8 cellular contexts compared by ENCODE assay signal in the genomic region with DNA sequence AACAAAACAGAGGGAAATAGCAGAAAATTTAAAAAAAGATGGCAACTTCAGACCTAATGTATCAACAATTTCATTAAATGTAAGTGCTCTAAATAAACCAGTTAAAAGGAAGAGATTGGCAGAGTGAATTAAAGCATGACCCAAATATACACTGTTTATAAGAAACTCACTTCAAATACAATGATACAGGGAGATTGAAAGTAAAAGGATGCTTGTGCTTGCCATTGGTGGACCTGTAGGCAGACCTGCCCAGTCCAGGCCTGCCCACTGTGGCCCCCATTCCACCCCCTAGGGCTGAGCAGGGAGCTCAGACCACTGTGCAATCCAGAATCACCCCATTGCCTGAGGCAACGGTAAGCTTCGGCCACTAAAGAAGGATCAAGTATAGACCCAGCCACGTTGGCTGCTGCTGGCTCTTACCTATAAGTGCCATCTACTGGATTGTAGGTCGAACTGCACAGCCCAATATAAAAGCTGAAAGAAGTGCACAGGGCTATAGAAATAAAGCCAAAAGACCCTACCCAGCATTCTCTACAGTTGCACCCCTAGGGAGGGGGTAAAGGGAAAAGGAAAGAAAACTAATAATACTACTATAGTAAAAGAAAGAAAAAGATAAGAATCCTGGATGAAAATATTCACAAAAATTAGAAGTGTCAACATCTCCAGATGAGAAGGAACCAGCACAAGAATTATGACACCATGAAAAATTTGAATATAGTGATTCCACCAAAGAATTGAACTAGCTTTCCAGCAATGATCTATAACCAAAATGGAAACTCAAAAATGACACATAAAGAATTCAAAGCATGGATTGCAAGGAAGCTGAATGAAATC. TPM values are rescaled to one million over a fixed set of nuclear protein-coding genes. Genes with fewer than 3 reads are reported as not detected.
A peak's percentile ranks its signal among the peaks of the same experiment; 100 is the strongest.
DNase-seq lines count a peak whose midpoint lies in the region; ATAC-seq and TF ChIP-seq lines count a peak whose summit lies in the region.

No MANE protein-coding gene starts in this region.

- POLR2A ChIA-PET in activated CD4-positive, alpha-beta memory T cell treated with anti-CD3 and anti-CD28 coated beads for 36 hours (lab: Charles Lee) = no interaction called here

- intact Hi-C loops in activated CD4-positive, alpha-beta memory T cell treated with anti-CD3 and anti-CD28 coated beads for 36 hours (cut with micrococcal nuclease) = loop anchor here (1.0 to 10.0 kb wide), 5 partner anchors 82 to 725 kb away; no protein-coding TSS in a partner anchor

- no peak overlapping the region for H3K27ac Mint-ChIP-seq in activated CD4-positive, alpha-beta memory T cell treated with anti-CD3 and anti-CD28 coated beads for 36 hours
- H3K27ac Mint-ChIP-seq in natural killer cell treated with Interleukin-12 subunit alpha and Interleukin-12 subunit beta and Interleukin-15 and Interleukin-18, amount 100 ng/mL, for 72 hours = no peak overlapping the region

- no peaks in the 10 kb centered on the region for H3K36me3 Mint-ChIP-seq in activated CD4-positive, alpha-beta memory T cell treated with anti-CD3 and anti-CD28 coated beads for 36 hours
- peaks cover 5% of the 10 kb centered on the region for H3K36me3 Mint-ChIP-seq in natural killer cell treated with Interleukin-12 subunit alpha and Interleukin-12 subunit beta and Interleukin-15 and Interleukin-18, amount 100 ng/mL, for 72 hours

- TF ChIP-seq CTCF in epithelial cell of proximal tubule (conservative IDR thresholded peaks at IDR 0.05; ENCODE audit: low read depth, low read length) = peak; percentile 91

- H3K9me3 Mint-ChIP-seq in activated CD4-positive, alpha-beta memory T cell treated with anti-CD3 and anti-CD28 coated beads for 36 hours = no peaks in the 10 kb centered on the region
- H3K9me3 Mint-ChIP-seq in natural killer cell treated with Interleukin-12 subunit alpha and Interleukin-12 subunit beta and Interleukin-15 and Interleukin-18, amount 100 ng/mL, for 72 hours = no peaks in the 10 kb centered on the region

- H3K27me3 Mint-ChIP-seq in activated CD4-positive, alpha-beta memory T cell treated with anti-CD3 and anti-CD28 coated beads for 36 hours = peaks cover 6% of the 10 kb centered on the region
- H3K27me3 Mint-ChIP-seq in natural killer cell treated with Interleukin-12 subunit alpha and Interleukin-12 subunit beta and Interleukin-15 and Interleukin-18, amount 100 ng/mL, for 72 hours = peaks cover 36 to 63% of the 10 kb centered on the region in 2 donors

- no peaks in the 10 kb centered on the region for H3K4me1 Mint-ChIP-seq in activated CD4-positive, alpha-beta memory T cell treated with anti-CD3 and anti-CD28 coated beads for 36 hours (ENCODE audit: low read depth)
- peaks cover 10% of the 10 kb centered on the region in 2 donors for H3K4me1 Mint-ChIP-seq in natural killer cell treated with Interleukin-12 subunit alpha and Interleukin-12 subunit beta and Interleukin-15 and Interleukin-18, amount 100 ng/mL, for 72 hours (ENCODE audit: low read depth in 2 of 2)

- H3K4me3 ChIP-seq in epithelial cell of proximal tubule (ENCODE audit: low read depth, low read length) = peak overlapping the region; percentile 8

- CTCF ChIA-PET in activated CD4-positive, alpha-beta memory T cell treated with anti-CD3 and anti-CD28 coated beads for 36 hours (lab: Charles Lee) = interaction anchor here (0.6 to 3.0 kb wide), 21 partner anchors 7 to 1560 kb away, joined by 3 to 38 read pairs (median 3); no protein-coding TSS in a partner anchor

- ATAC-seq in GM19467 (IDR thresholded peaks at IDR 0.05; ENCODE audit: unreplicated experiment) = peak; percentile 92
- ATAC-seq in HG03469 (IDR thresholded peaks at IDR 0.05; ENCODE audit: unreplicated experiment) = peak; percentile 95
- ATAC-seq in natural killer cell treated with Interleukin-12 subunit alpha and Interleukin-12 subunit beta and Interleukin-15 and Interleukin-18, amount 100 ng/mL, for 72 hours = peak; percentile 79 to 87

- DNase-seq in DMS153 treated with DMSO at 0.1 percent for 48 hours (lab: John Stamatoyannopoulos, UW; ENCODE audit: unreplicated experiment) (peak; percentile 89), NCI-H526 (lab: John Stamatoyannopoulos, UW) (peak; percentile 74 to 89), epithelial cell of proximal tubule (ENCODE audit: low read depth) (no peak), superior temporal gyrus (ENCODE audit: extremely low spot score) (no peak)
- DNase-seq in activated CD4-positive, alpha-beta memory T cell treated with anti-CD3 and anti-CD28 coated beads for 36 hours = peak; percentile 46
- peak; percentile 71 for DNase-seq in natural killer cell treated with Interleukin-12 subunit alpha and Interleukin-12 subunit beta and Interleukin-15 and Interleukin-18, amount 100 ng/mL, for 72 hours (ENCODE audit: low spot score)

- H3K4me3 Mint-ChIP-seq in activated CD4-positive, alpha-beta memory T cell treated with anti-CD3 and anti-CD28 coated beads for 36 hours = no peak overlapping the region
- H3K4me3 Mint-ChIP-seq in natural killer cell treated with Interleukin-12 subunit alpha and Interleukin-12 subunit beta and Interleukin-15 and Interleukin-18, amount 100 ng/mL, for 72 hours = no peak overlapping the region

RNA-seq across cellular contexts. Expression of gene PSMB1, which starts 36.1 kb away (rescaled TPM):
- total RNA-seq in activated CD4-positive, alpha-beta memory T cell treated with anti-CD3 and anti-CD28 coated beads for 36 hours = 100 to 1,000 TPM; 240 to 247 TPM
- total RNA-seq in epithelial cell of proximal tubule = 282 and 488 TPM in 2 replicates
- total RNA-seq in natural killer cell treated with Interleukin-12 subunit alpha and Interleukin-12 subunit beta and Interleukin-15 and Interleukin-18, amount 100 ng/mL, for 72 hours = 100 to 1,000 TPM; 154 to 204 TPM

RNA-seq across cellular contexts. Expression of gene TBP, which starts 37.2 kb away (rescaled TPM):
- total RNA-seq in activated CD4-positive, alpha-beta memory T cell treated with anti-CD3 and anti-CD28 coated beads for 36 hours = 10 to 100 TPM; 21.2 to 22.3 TPM
- 15.5 and 26.8 TPM in 2 replicates for total RNA-seq in epithelial cell of proximal tubule
- total RNA-seq in natural killer cell treated with Interleukin-12 subunit alpha and Interleukin-12 subunit beta and Interleukin-15 and Interleukin-18, amount 100 ng/mL, for 72 hours = 10 to 100 TPM; 20.7 to 31.8 TPM

Comparison
In these comparisons a context has a peak if more than half of its experiments do, and no peak if none do; other contexts are left out.
1. DNase-seq: peak in DMS153 treated with DMSO at 0.1 percent for 48 hours (single experiment), NCI-H526 (2 of 2), activated CD4-positive, alpha-beta memory T cell treated with anti-CD3 and anti-CD28 coated beads for 36 hours (single experiment) and natural killer cell treated with Interleukin-12 subunit alpha and Interleukin-12 subunit beta and Interleukin-15 and Interleukin-18, amount 100 ng/mL, for 72 hours (single experiment); none in epithelial cell of proximal tubule (single experiment) and superior temporal gyrus (single experiment).
2. Peak in every context shown above with its lines, with median percentiles within 50 percentile points of each other: ATAC-seq.